31 cellular contexts compared by ENCODE assay signal in genomic region chr7:155481764-155482163, GRCh38. TPM values are rescaled to one million over a fixed set of nuclear protein-coding genes. Genes with fewer than 3 reads are reported as not detected.
"Had no signal": no experiment of that assay in that cellular context is flagged by ENCODE, and none has a peak within 500 bp of the region (broad histone marks: within the 10 kb centered on the region; RNA-seq: fewer than 3 reads in every experiment).

No MANE protein-coding gene starts in this region.

- H3K27ac ChIP-seq: left lung, lower lobe of right lung, pancreas, prostate gland, suprapubic skin, thoracic aorta, tibial artery, upper lobe of right lung had no signal

- H3K4me1 ChIP-seq: left lung, lower lobe of right lung, pancreas, prostate gland, tibial artery had no signal

- H3K27ac Mint-ChIP-seq: mesothelial cell of epicardium; naive B cell; nephron progenitor cell; stimulated activated naive CD8-positive, alpha-beta T cell treated with anti-CD3 and anti-CD28 coated beads, Interleukin-15, Interleukin-2, amounts not matched to agents 100 ng/mL and 50 ng/mL, for 24 hours had no signal

- H3K4me3 ChIP-seq: left lung, lower lobe of right lung, pancreas, prostate gland, suprapubic skin, thoracic aorta, tibial artery, upper lobe of right lung had no signal

- H3K36me3 ChIP-seq: left lung, lower lobe of right lung, pancreas, prostate gland, suprapubic skin, thoracic aorta, tibial artery, upper lobe of right lung had no signal

- H3K9me3 Mint-ChIP-seq: mesothelial cell of epicardium, nephron progenitor cell had no signal

- H3K4me1 Mint-ChIP-seq: immature natural killer cell had no signal

- H3K4me3 Mint-ChIP-seq: mesothelial cell of epicardium; natural killer cell; nephron progenitor cell; stimulated activated naive CD8-positive, alpha-beta T cell treated with anti-CD3 and anti-CD28 coated beads, Interleukin-15, Interleukin-2, amounts not matched to agents 100 ng/mL and 50 ng/mL, for 24 hours had no signal

- H3K9me3 ChIP-seq: left lung, lower lobe of right lung, pancreas, prostate gland, suprapubic skin, thoracic aorta, tibial artery, upper lobe of right lung had no signal

- DNase-seq: hypothalamus; kidney; left colon; left lung; lower lobe of right lung; mammary epithelial cell; mesendoderm; naive B cell; natural killer cell; nephron progenitor cell; posterior cingulate gyrus; retina; right cardiac atrium; stimulated activated CD4-positive, alpha-beta T cell treated with anti-CD3 and anti-CD28 coated beads, Interleukin-12 subunit alpha, Interleukin-12 subunit beta, amount 100 ng/mL, for 4 hours; stimulated activated CD4-positive, alpha-beta T cell treated with anti-CD3 and anti-CD28 coated beads, Interleukin-15, amount 100 ng/mL, for 24 hours; stimulated activated CD4-positive, alpha-beta T cell treated with anti-CD3 and anti-CD28 coated beads, Interleukin-2, amount 100 ng/mL, for 24 hours; stimulated activated CD4-positive, alpha-beta T cell treated with anti-CD3 and anti-CD28 coated beads, Interleukin-4, amount 100 ng/mL, for 1 hour; stimulated activated naive CD4-positive, alpha-beta T cell; tibial artery; trophoblast cell; upper lobe of right lung had no signal

- H3K36me3 Mint-ChIP-seq: mesothelial cell of epicardium, naive B cell, natural killer cell had no signal

- ATAC-seq: left colon, left lung, pancreas, sciatic nerve, upper lobe of right lung had no signal

RNA-seq across cellular contexts. Expression of gene EN2, which starts 23.8 kb away (rescaled TPM):
- total RNA-seq: left colon, left lung, lower lobe of right lung, mesothelial cell of epicardium, mononuclear cell, natural killer cell, pancreas, sciatic nerve, subcutaneous adipose tissue, upper lobe of right lung had no signal
